1 cellular context compared by ENCODE assay signal in genomic region chr4:7571001-7571400, GRCh38.
TF ChIP-seq lines count a peak whose summit lies in the region.

No MANE protein-coding gene starts in this region.

TF ChIP-seq in H1, 55 proteins besides CTCF, POLR2A, EP300 and RAD21:
- no peak for TF ChIP-seq BCL11A (IDR thresholded peaks at IDR 0.05; ENCODE audit: low read depth in 2 of 2, low read length in 2 of 2)
- no peak for TF ChIP-seq CBX5 (IDR thresholded peaks at IDR 0.05; ENCODE audit: low read depth, low read length)
- no peak for TF ChIP-seq SP2 (IDR thresholded peaks at IDR 0.05; ENCODE audit: low read length)
- TF ChIP-seq GABPA (IDR thresholded peaks at IDR 0.05; ENCODE audit: borderline replicate concordance, insufficient read depth, low read length) = no peak
- no peak for TF ChIP-seq TAF1 (IDR thresholded peaks at IDR 0.05; ENCODE audit: low read depth, low read length)
- no peak for TF ChIP-seq RFX5 (IDR thresholded peaks at IDR 0.05; ENCODE audit: borderline replicate concordance, low read depth, low read length)
- no peak for TF ChIP-seq HDAC6 (IDR thresholded peaks at IDR 0.05; ENCODE audit: low read depth, low read length)
- no peak for TF ChIP-seq USF2 (IDR thresholded peaks at IDR 0.05; ENCODE audit: low read length)
- no peak for TF ChIP-seq TBP (IDR thresholded peaks at IDR 0.05; ENCODE audit: low read depth, low read length)
- TF ChIP-seq JUND (IDR thresholded peaks at IDR 0.05; ENCODE audit: low read length) = no peak
- no peak for TF ChIP-seq POU5F1 (IDR thresholded peaks at IDR 0.05; ENCODE audit: low read depth, low read length)
- TF ChIP-seq MAX (IDR thresholded peaks at IDR 0.05) = no peak
- TF ChIP-seq KDM1A (IDR thresholded peaks at IDR 0.05; ENCODE audit: borderline replicate concordance, low read length) = no peak
- no peak for TF ChIP-seq ATF2 (IDR thresholded peaks at IDR 0.05; ENCODE audit: low read length)
- no peak for TF ChIP-seq SIN3A (conservative IDR thresholded peaks at IDR 0.05 in 1 of 2, IDR thresholded peaks at IDR 0.05 in 1 of 2; ENCODE audit: low read depth in 1 of 2, low read length in 2 of 2)
- no peak for TF ChIP-seq CTBP2 (IDR thresholded peaks at IDR 0.05; ENCODE audit: borderline replicate concordance, insufficient read depth, insufficient read length, low read length)
- no peak for TF ChIP-seq GTF2F1 (IDR thresholded peaks at IDR 0.05; ENCODE audit: borderline replicate concordance, low read depth, low read length)
- TF ChIP-seq ATF3 (IDR thresholded peaks at IDR 0.05; ENCODE audit: insufficient read depth, low read depth, low read length) = no peak
